ENCODE assay signal across 31 cellular contexts in genomic region chrX:39580043-39580442, GRCh38.
"Had no signal": no experiment of that assay in that cellular context is flagged by ENCODE, and none has a peak within 500 bp of the region (broad histone marks: within the 10 kb centered on the region; RNA-seq: fewer than 3 reads in every experiment).

No MANE protein-coding gene starts in this region.

- H3K27ac Mint-ChIP-seq: activated CD8-positive, alpha-beta memory T cell treated with anti-CD3 and anti-CD28 coated beads, Interleukin-2, amount 10 ng/mL, durations not matched to agents 7 days and 5 days; activated CD8-positive, alpha-beta T cell treated with anti-CD3 and anti-CD28 coated beads, Interleukin-2, amount 10 ng/mL, durations not matched to agents 7 days and 5 days; activated naive CD4-positive, alpha-beta T cell treated with anti-CD3 and anti-CD28 coated beads, Interleukin-2, amount 50 U/mL, for 24 hours; activated naive CD8-positive, alpha-beta T cell treated with anti-CD3 and anti-CD28 coated beads, Interleukin-2, amount 50 U/mL, for 24 hours; activated T-cell treated with anti-CD3 and anti-CD28 coated beads, Interleukin-2, amount 50 U/mL, for 24 hours; activated T-helper 1 cell treated with anti-CD3 and anti-CD28 coated beads, Interleukin-12 subunit alpha, Interleukin-12 subunit beta, Interleukin-2, Interleukin-4 antibody, amounts not matched to agents 30 ng/mL and 10 ng/mL and 1 ng/mL, durations not matched to agents 14 hours and 24 hours and 36 hours; brain; IgD-negative memory B cell; T-helper 1 cell treated with Interleukin-12 subunit alpha and Interleukin-12 subunit beta and Interleukin-4 antibody, amounts not matched to agents 30 μg/mL and 1 μg/mL, for 36 hours; WTC11 had no signal

- H3K9me3 Mint-ChIP-seq: activated naive CD4-positive, alpha-beta T cell treated with anti-CD3 and anti-CD28 coated beads, Interleukin-2, amount 50 U/mL, for 24 hours; activated naive CD8-positive, alpha-beta T cell treated with anti-CD3 and anti-CD28 coated beads, Interleukin-2, amount 50 U/mL, for 24 hours; activated T-cell treated with anti-CD3 and anti-CD28 coated beads, Interleukin-2, amount 50 U/mL, for 24 hours; activated T-helper 1 cell treated with anti-CD3 and anti-CD28 coated beads, Interleukin-12 subunit alpha, Interleukin-12 subunit beta, Interleukin-2, Interleukin-4 antibody, amounts not matched to agents 30 ng/mL and 10 ng/mL and 1 ng/mL, durations not matched to agents 14 hours and 24 hours and 36 hours; brain; T-helper 1 cell treated with Interleukin-12 subunit alpha and Interleukin-12 subunit beta and Interleukin-4 antibody, amounts not matched to agents 30 μg/mL and 1 μg/mL, for 36 hours had no signal

- H3K4me3 ChIP-seq: ascending aorta, SJSA1 had no signal

- FAIRE-seq: RCC 7860 had no signal

- ATAC-seq: activated CD8-positive, alpha-beta memory T cell treated with anti-CD3 and anti-CD28 coated beads, Interleukin-2, amount 10 ng/mL, durations not matched to agents 7 days and 5 days; activated CD8-positive, alpha-beta T cell treated with anti-CD3 and anti-CD28 coated beads, Interleukin-2, amount 10 ng/mL, durations not matched to agents 7 days and 5 days; activated naive CD8-positive, alpha-beta T cell treated with anti-CD3 and anti-CD28 coated beads, Interleukin-2, amount 50 U/mL, for 24 hours; SK-N-SH treated with all-trans-retinoic acid at 6 μM for 48 hours; WTC11 had no signal

- H3K36me3 Mint-ChIP-seq: activated CD8-positive, alpha-beta memory T cell treated with anti-CD3 and anti-CD28 coated beads, Interleukin-2, amount 10 ng/mL, durations not matched to agents 7 days and 5 days; activated naive CD4-positive, alpha-beta T cell treated with anti-CD3 and anti-CD28 coated beads, Interleukin-2, amount 50 U/mL, for 24 hours; brain; WTC11 had no signal

- DNase-seq: activated CD4-positive, alpha-beta T cell treated with anti-CD3 and anti-CD28 coated beads for 48 hours; activated CD4-positive, alpha-beta T cell treated with anti-CD3 and anti-CD28 coated beads, Interleukin-2, amount 50 U/mL, for 4 hours; activated CD4-positive, CD25-positive, alpha-beta regulatory T cell treated with anti-CD3 and anti-CD28 coated beads, Interleukin-2, amount 50 U/mL, for 72 hours; activated CD8-positive, alpha-beta memory T cell treated with anti-CD3 and anti-CD28 coated beads, Interleukin-2, amount 10 ng/mL, durations not matched to agents 7 days and 5 days; activated CD8-positive, alpha-beta T cell treated with anti-CD3 and anti-CD28 coated beads, Interleukin-2, amount 10 ng/mL, durations not matched to agents 7 days and 5 days; activated effector memory CD4-positive, alpha-beta T cell treated with Interleukin-2 at 50 U/mL for 16 hours; activated naive CD4-positive, alpha-beta T cell; activated naive CD8-positive, alpha-beta T cell treated with anti-CD3 and anti-CD28 coated beads, Interleukin-2, amount 50 U/mL, for 24 hours; activated T-cell treated with anti-CD3 and anti-CD28 coated beads, Interleukin-2, amount 50 U/mL, for 24 hours; amniotic stem cell; KG1; NCI-H1092; NCI-H1417; NCI-H1930; NCI-H2171; NCI-H2227 treated with DMSO at 0.1 percent for 48 hours; NCI-H446 treated with DMSO at 0.1 percent for 48 hours; NCI-H524 treated with DMSO at 0.1 percent for 48 hours; NCI-H82; SHP77; SW 1271 had no signal

- H3K27me3 ChIP-seq: ascending aorta, SJSA1 had no signal

- H3K4me3 Mint-ChIP-seq: activated CD8-positive, alpha-beta memory T cell treated with anti-CD3 and anti-CD28 coated beads, Interleukin-2, amount 10 ng/mL, durations not matched to agents 7 days and 5 days; activated CD8-positive, alpha-beta T cell treated with anti-CD3 and anti-CD28 coated beads, Interleukin-2, amount 10 ng/mL, durations not matched to agents 7 days and 5 days; activated naive CD4-positive, alpha-beta T cell treated with anti-CD3 and anti-CD28 coated beads, Interleukin-2, amount 50 U/mL, for 24 hours; activated naive CD8-positive, alpha-beta T cell treated with anti-CD3 and anti-CD28 coated beads, Interleukin-2, amount 50 U/mL, for 24 hours; activated T-cell treated with anti-CD3 and anti-CD28 coated beads, Interleukin-2, amount 50 U/mL, for 24 hours; activated T-helper 1 cell treated with anti-CD3 and anti-CD28 coated beads, Interleukin-12 subunit alpha, Interleukin-12 subunit beta, Interleukin-2, Interleukin-4 antibody, amounts not matched to agents 30 ng/mL and 10 ng/mL and 1 ng/mL, durations not matched to agents 14 hours and 24 hours and 36 hours; brain; IgD-negative memory B cell; T-helper 1 cell treated with Interleukin-12 subunit alpha and Interleukin-12 subunit beta and Interleukin-4 antibody, amounts not matched to agents 30 μg/mL and 1 μg/mL, for 36 hours; WTC11 had no signal

- H3K9me3 ChIP-seq: ascending aorta, SJSA1 had no signal

- H3K27me3 Mint-ChIP-seq: activated CD8-positive, alpha-beta memory T cell treated with anti-CD3 and anti-CD28 coated beads, Interleukin-2, amount 10 ng/mL, durations not matched to agents 7 days and 5 days; activated naive CD4-positive, alpha-beta T cell treated with anti-CD3 and anti-CD28 coated beads, Interleukin-2, amount 50 U/mL, for 24 hours; activated naive CD8-positive, alpha-beta T cell treated with anti-CD3 and anti-CD28 coated beads, Interleukin-2, amount 50 U/mL, for 24 hours; brain had no signal

- H3K36me3 ChIP-seq: ascending aorta, SJSA1 had no signal

- H3K27ac ChIP-seq: ascending aorta, SJSA1 had no signal

- H3K4me1 ChIP-seq: ascending aorta had no signal
